In the genomic region with DNA sequence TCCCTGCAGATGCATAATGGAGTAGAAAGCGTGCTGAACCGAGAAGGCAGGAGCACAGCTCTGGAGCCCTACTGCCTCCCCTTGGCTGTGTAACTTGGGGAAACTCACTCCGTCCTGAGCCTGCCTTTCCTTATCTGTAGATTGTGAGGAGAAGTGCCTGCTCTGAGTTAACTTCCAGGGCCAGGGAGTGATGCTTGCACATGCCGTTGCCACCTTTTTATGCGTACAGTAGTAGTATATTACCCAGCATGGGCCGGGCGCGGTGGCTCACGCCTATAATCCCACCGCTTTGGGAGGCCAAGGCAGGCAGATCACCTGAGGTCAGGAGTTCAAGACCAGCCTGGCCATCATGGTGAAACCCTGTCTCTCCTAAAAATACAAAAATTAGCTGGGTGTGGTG, we compare ENCODE assay signal across 27 cellular contexts.
"Had no signal": no experiment of that assay in that cellular context is flagged by ENCODE, and none has a peak within 500 bp of the region (broad histone marks: within the 10 kb centered on the region; RNA-seq: fewer than 3 reads in every experiment).

No MANE protein-coding gene starts in this region.

- ATAC-seq: naive thymus-derived CD8-positive, alpha-beta T cell; pancreas; psoas muscle; right lobe of liver; stimulated activated effector memory CD8-positive, alpha-beta T cell treated with anti-CD3 and anti-CD28 coated beads, Interleukin-12 subunit alpha, Interleukin-12 subunit beta, amount 100 ng/mL, for 72 hours; stimulated activated naive B cell treated with anti-CD40 and anti-IgM and Interleukin-4, amounts not matched to agents 10 μg/mL and 1 μg/mL and 100 μg/mL, for 72 hours had no signal

- DNase-seq: naive B cell; naive thymus-derived CD8-positive, alpha-beta T cell; nephron progenitor cell; nucleus accumbens; pancreas; psoas muscle; right cardiac atrium; right lobe of liver; sigmoid colon; small intestine; stimulated activated CD4-positive, alpha-beta T cell treated with anti-CD3 and anti-CD28 coated beads, Interleukin-15, amount 100 ng/mL, for 24 hours; stimulated activated CD4-positive, alpha-beta T cell treated with anti-CD3 and anti-CD28 coated beads, Interleukin-2, amount 100 ng/mL, for 24 hours; stimulated activated CD4-positive, alpha-beta T cell treated with anti-CD3 and anti-CD28 coated beads, Interleukin-2, amount 100 ng/mL, for 48 hours; stimulated activated CD4-positive, alpha-beta T cell treated with anti-CD3 and anti-CD28 coated beads, Interleukin-4, amount 100 ng/mL, for 24 hours; stimulated activated naive B cell treated with anti-CD40 and anti-IgM and Interleukin-4, amounts not matched to agents 10 μg/mL and 1 μg/mL and 100 μg/mL, for 72 hours; stimulated activated naive CD4-positive, alpha-beta T cell treated with Interleukin-2 at 50 U/mL for 16 hours; stomach; thyroid gland; trophoblast cell; upper lobe of left lung had no signal

- H3K4me3 ChIP-seq: pancreas, psoas muscle, right lobe of liver, sigmoid colon, stomach, suprapubic skin, thoracic aorta, thyroid gland, tibial nerve, upper lobe of left lung, vagina had no signal

- H3K27me3 ChIP-seq: neutrophil, pancreas, right lobe of liver, sigmoid colon, suprapubic skin, thyroid gland, tibial nerve, upper lobe of left lung, vagina had no signal

- H3K36me3 ChIP-seq: neutrophil, pancreas, right lobe of liver, sigmoid colon, stomach, suprapubic skin, thoracic aorta, thyroid gland, tibial nerve, upper lobe of left lung, vagina had no signal

- H3K9me3 ChIP-seq: neutrophil, pancreas, psoas muscle, right lobe of liver, sigmoid colon, stomach, suprapubic skin, thoracic aorta, thyroid gland, tibial nerve, upper lobe of left lung, vagina had no signal

- FAIRE-seq: pancreas, small intestine, urothelium cell line had no signal

- H3K27ac ChIP-seq: neutrophil, pancreas, psoas muscle, right lobe of liver, sigmoid colon, stomach, suprapubic skin, thoracic aorta, thyroid gland, tibial nerve, upper lobe of left lung, vagina had no signal

- H3K4me1 ChIP-seq: pancreas, psoas muscle, right lobe of liver, sigmoid colon, stomach, suprapubic skin, thyroid gland, tibial nerve, upper lobe of left lung, vagina had no signal
